8 cellular contexts compared by ENCODE assay signal in the genomic region with DNA sequence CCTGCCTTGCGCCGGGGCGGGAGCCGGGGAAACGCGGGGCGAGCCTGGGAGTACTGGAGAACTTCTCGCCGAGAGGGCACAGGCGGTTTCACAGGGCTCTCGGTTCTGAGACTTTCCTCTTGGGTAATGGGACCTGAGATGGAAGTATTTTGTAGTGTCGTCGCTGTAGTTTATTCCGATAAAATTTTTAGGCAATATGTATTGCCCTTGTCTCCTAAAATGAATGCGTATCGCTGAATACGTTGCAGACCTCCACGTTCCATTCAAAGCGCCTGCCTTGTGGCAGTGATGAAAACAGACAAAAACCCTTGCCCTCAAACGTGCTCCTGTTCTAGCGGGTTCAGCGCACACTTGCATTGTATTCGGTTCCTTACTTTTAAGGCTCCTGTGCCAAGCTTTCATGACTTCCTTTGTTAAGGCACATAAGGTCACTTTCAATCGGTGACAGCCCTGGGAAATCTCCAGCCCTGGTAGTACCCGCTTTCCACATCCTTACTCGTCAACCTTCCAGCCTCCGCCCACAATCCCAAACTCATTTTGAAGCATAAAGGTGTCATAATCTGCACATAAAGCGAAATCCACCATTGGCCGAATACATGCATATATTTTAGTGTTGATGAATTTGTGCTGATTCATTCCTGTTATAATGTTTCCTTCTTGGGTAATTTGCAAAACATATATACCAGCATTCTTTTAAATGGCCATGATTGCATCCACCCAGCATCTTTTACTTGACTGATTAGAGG. TPM values are rescaled to one million over a fixed set of nuclear protein-coding genes. Genes with fewer than 3 reads are reported as not detected.
DNase-seq lines count a peak whose midpoint lies in the region; ATAC-seq and TF ChIP-seq lines count a peak whose summit lies in the region.

No MANE protein-coding gene starts in this region.

- peak overlapping the region; percentile 97 for H2AFZ ChIP-seq in osteoblast (ENCODE audit: low read length)

- in situ Hi-C loops in GM13977 (cut with MboI; ENCODE audit: low pct_unique_long_range_greater_than_20kb, low sequenced_read_pairs, unreplicated experiment), result no loop called here

- no peaks in the 10 kb centered on the region for H3K9me3 ChIP-seq in osteoblast (ENCODE audit: low read depth, low read length)

- H3K27ac ChIP-seq in osteoblast (ENCODE audit: low read depth, low read length), result peak overlapping the region; percentile 99

- peak overlapping the region; percentile 73 for H3K27ac Mint-ChIP-seq in activated T-cell treated with anti-CD3 and anti-CD28 coated beads, Interleukin-2, amount 50 U/mL, for 72 hours

- H4K20me1 ChIP-seq in osteoblast (ENCODE audit: insufficient read depth, low read length), result peaks cover 31% of the 10 kb centered on the region

- peaks cover 60% of the 10 kb centered on the region for H3K4me1 Mint-ChIP-seq in activated T-cell treated with anti-CD3 and anti-CD28 coated beads, Interleukin-2, amount 50 U/mL, for 72 hours (ENCODE audit: low read depth)

- H3K4me1 ChIP-seq in osteoblast (ENCODE audit: insufficient read depth, low read length), result peaks cover 18% of the 10 kb centered on the region

- no peaks in the 10 kb centered on the region for H3K27me3 Mint-ChIP-seq in activated T-cell treated with anti-CD3 and anti-CD28 coated beads, Interleukin-2, amount 50 U/mL, for 72 hours (ENCODE audit: low read depth)

- no peak for TF ChIP-seq CTCF in GM13977 (IDR thresholded peaks at IDR 0.05; ENCODE audit: extremely low read depth, insufficient read depth, missing control alignments)
- TF ChIP-seq CTCF in osteoblast (IDR thresholded peaks at IDR 0.05; ENCODE audit: extremely low read depth, low read depth, low read length), result no peak

- peak overlapping the region; percentile 98 for H3K4me2 ChIP-seq in osteoblast (ENCODE audit: insufficient read depth, low read length)

- H3K4me3 Mint-ChIP-seq in activated T-cell treated with anti-CD3 and anti-CD28 coated beads, Interleukin-2, amount 50 U/mL, for 72 hours, result peak overlapping the region; percentile 87 to 97

- DNase-seq in Ammon's horn (ENCODE audit: low spot score), result peak; percentile 28
- peak; percentile 32 for DNase-seq in GM13977 (ENCODE audit: low spot score)
- DNase-seq in NCI-H1048 (lab: John Stamatoyannopoulos, UW), result peak; percentile 31
- peak; percentile 22 to 25 for DNase-seq in activated T-cell treated with anti-CD3 and anti-CD28 coated beads, Interleukin-2, amount 50 U/mL, for 72 hours
- DNase-seq in globus pallidus (ENCODE audit: low spot score), result peak; percentile 26
- DNase-seq in osteoblast (ENCODE audit: insufficient read length, low spot score, missing footprints), result peak; percentile 17
- DNase-seq in T-helper 9 cell, result no peak

- H3K36me3 Mint-ChIP-seq in activated T-cell treated with anti-CD3 and anti-CD28 coated beads, Interleukin-2, amount 50 U/mL, for 72 hours (ENCODE audit: insufficient read depth in 2 of 2), result peaks cover 19 to 36% of the 10 kb centered on the region in 2 donors

- H3K9me3 Mint-ChIP-seq in activated T-cell treated with anti-CD3 and anti-CD28 coated beads, Interleukin-2, amount 50 U/mL, for 72 hours, result no peaks in the 10 kb centered on the region

- no peaks in the 10 kb centered on the region for H3K27me3 ChIP-seq in osteoblast (ENCODE audit: insufficient read depth, low read length)

- no peak for ATAC-seq in activated T-cell treated with anti-CD3 and anti-CD28 coated beads, Interleukin-2, amount 50 U/mL, for 72 hours (replicated peaks in 1 of 2)
- ATAC-seq in GM18511 (IDR thresholded peaks at IDR 0.05; ENCODE audit: unreplicated experiment), result no peak

- H3K79me2 ChIP-seq in osteoblast (ENCODE audit: insufficient read depth, low read length), result peaks cover 92% of the 10 kb centered on the region

- H3K36me3 ChIP-seq in osteoblast (ENCODE audit: insufficient read depth, low read length), result peaks cover 17% of the 10 kb centered on the region

- H3K4me3 ChIP-seq in osteoblast (ENCODE audit: insufficient read depth, low read length), result peak overlapping the region; percentile 95

RNA-seq across cellular contexts. Expression of a gene that starts 0.7 kb away (rescaled TPM):
- 10 to 100 TPM; 22.4 to 23.5 TPM for total RNA-seq in activated T-cell treated with anti-CD3 and anti-CD28 coated beads, Interleukin-2, amount 50 U/mL, for 72 hours
- total RNA-seq in osteoblast, result 6.2 and 8.0 TPM in 2 replicates

RNA-seq across cellular contexts. Expression of a gene that starts 1.3 kb away (rescaled TPM):
- total RNA-seq in activated T-cell treated with anti-CD3 and anti-CD28 coated beads, Interleukin-2, amount 50 U/mL, for 72 hours, result 100 to 1,000 TPM; 638 to 674 TPM
- total RNA-seq in osteoblast, result 503 and 514 TPM in 2 replicates
